In the genomic region with DNA sequence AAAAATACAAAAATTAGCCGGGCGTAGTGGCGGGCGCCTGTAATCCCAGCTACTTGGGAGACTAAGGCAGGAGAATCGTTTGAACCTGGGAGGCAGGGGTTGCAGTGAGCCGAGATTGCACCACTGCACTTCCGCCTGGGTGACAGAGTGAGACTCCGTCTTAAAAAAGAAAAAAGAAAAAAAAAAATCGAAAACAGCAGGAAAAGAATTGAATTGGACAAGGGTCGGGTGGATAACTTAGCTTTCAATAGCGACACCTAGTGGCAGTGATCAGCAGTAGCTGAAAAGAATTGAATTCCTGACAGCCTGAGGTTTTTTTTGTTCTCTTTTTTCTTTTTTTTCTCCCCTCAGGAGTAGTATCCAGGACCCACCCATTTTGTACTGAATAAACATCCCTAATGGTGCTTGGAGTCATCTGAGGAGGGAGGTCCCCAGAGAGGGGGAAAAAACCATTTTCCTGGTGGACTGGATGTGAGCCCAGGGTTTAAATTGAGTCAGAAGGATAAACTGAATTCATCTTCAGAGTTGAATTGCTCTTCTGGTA, we compare ENCODE assay signal across 8 cellular contexts. TPM values are rescaled to one million over a fixed set of nuclear protein-coding genes. Genes with fewer than 3 reads are reported as not detected.
DNase-seq lines count a peak whose midpoint lies in the region; ATAC-seq, FAIRE-seq and TF ChIP-seq lines count a peak whose summit lies in the region.

No MANE protein-coding gene starts in this region.

- H3K4me3 ChIP-seq in CD8-positive, alpha-beta T cell (ENCODE audit: low read depth, low read length), result no peak overlapping the region
- peak overlapping the region in 1 of 2 experiments; percentile 15; a peak in 1 of 4 replicates for H3K4me3 ChIP-seq in HCT116 (replicated peaks in 1 of 2; ENCODE audit: low read depth in 1 of 2, low read length in 2 of 2)

- RAD21 ChIA-PET in HCT116 (lab: Charles Lee; ENCODE audit: low non-redundant PET in 1 of 2, low total read pairs in 2 of 2, uncharacterized antibody in 2 of 2, unreplicated experiment in 2 of 2), result interaction anchor here (0.6 to 1.2 kb wide), 3 partner anchors 62 to 249 kb away, joined by 3 to 6 read pairs (median 3); no protein-coding TSS in a partner anchor

- H3K4me1 ChIP-seq in CD8-positive, alpha-beta T cell (ENCODE audit: insufficient read depth, low read length), result no peaks in the 10 kb centered on the region
- H3K4me1 ChIP-seq in HCT116 (ENCODE audit: control insufficient read depth in 1 of 2, insufficient read depth in 2 of 2, low read length in 2 of 2), result peaks cover 0 to 23% of the 10 kb centered on the region in 2 experiments; a peak in 2 of 4 replicates

- no peak overlapping the region for H3K4me3 Mint-ChIP-seq in CD8-positive, alpha-beta T cell
- H3K4me3 Mint-ChIP-seq in activated CD4-positive, alpha-beta T cell treated with anti-CD3 and anti-CD28 coated beads for 36 hours, result no peak overlapping the region

- no peak overlapping the region for H3K27ac Mint-ChIP-seq in CD8-positive, alpha-beta T cell
- no peak overlapping the region for H3K27ac Mint-ChIP-seq in activated CD4-positive, alpha-beta T cell treated with anti-CD3 and anti-CD28 coated beads for 36 hours

- no peaks in the 10 kb centered on the region for H3K79me2 ChIP-seq in HCT116 (ENCODE audit: insufficient read depth, low read length)

- no peaks in the 10 kb centered on the region for H3K36me3 ChIP-seq in CD8-positive, alpha-beta T cell (ENCODE audit: insufficient read depth, low read length)
- H3K36me3 ChIP-seq in HCT116 (ENCODE audit: control insufficient read depth in 1 of 2, insufficient read depth in 2 of 2, low read length in 2 of 2), result no peaks in the 10 kb centered on the region

- peak; percentile 57 for ATAC-seq in CD8-positive, alpha-beta T cell
- ATAC-seq in HCT116, result peak; percentile 77
- ATAC-seq in activated CD4-positive, alpha-beta T cell treated with anti-CD3 and anti-CD28 coated beads for 36 hours, result peak; percentile 53
- no peak for ATAC-seq in stimulated activated naive CD8-positive, alpha-beta T cell treated with anti-CD3 and anti-CD28 coated beads, Interleukin-15, Interleukin-2, amounts not matched to agents 100 U/mL and 50 U/mL, for 24 hours
- no peak for ATAC-seq in GM18873 (IDR thresholded peaks at IDR 0.05; ENCODE audit: low FRiP score, unreplicated experiment)

- peak in 6 of 7 experiments; percentile 7 to 57 (median 32) for DNase-seq in CD8-positive, alpha-beta T cell
- DNase-seq in HCT116 (ENCODE audit: low read depth, low spot score) (peak; percentile 72), NCI-H345 treated with DMSO at 0.1 percent for 48 hours (lab: John Stamatoyannopoulos, UW; ENCODE audit: unreplicated experiment) (peak; percentile 69), midbrain (lab: John Stamatoyannopoulos, UW) (peak; percentile 48)
- peak; percentile 66 for DNase-seq in activated CD4-positive, alpha-beta T cell treated with anti-CD3 and anti-CD28 coated beads for 36 hours
- DNase-seq in stimulated activated naive CD8-positive, alpha-beta T cell treated with anti-CD3 and anti-CD28 coated beads, Interleukin-15, Interleukin-2, amounts not matched to agents 100 U/mL and 50 U/mL, for 24 hours, result peak; percentile 45

- H4K20me1 ChIP-seq in HCT116 (ENCODE audit: insufficient read depth), result no peaks in the 10 kb centered on the region

- FAIRE-seq in endometrium (lab: Jason Lieb, UNC), result peak; percentile 85

- TF ChIP-seq CTCF in CD8-positive, alpha-beta T cell (IDR thresholded peaks at IDR 0.05), result peak; percentile 88
- peak; percentile 73 to 86 (median 80) for TF ChIP-seq CTCF in HCT116 (IDR thresholded peaks at IDR 0.05 in 2 of 3, conservative IDR thresholded peaks at IDR 0.05 in 1 of 3; ENCODE audit: borderline replicate concordance in 1 of 3, insufficient read depth in 1 of 3, low read depth in 2 of 3, low read length in 2 of 3)

- no peak for TF ChIP-seq POLR2A in HCT116 (IDR thresholded peaks at IDR 0.05; ENCODE audit: borderline replicate concordance, extremely low read depth, insufficient read depth, insufficient read length)

- POLR2A ChIA-PET in CD8-positive, alpha-beta T cell (lab: Charles Lee), result interaction anchor here (0.6 to 1.2 kb wide), 3 partner anchors 32 to 91 kb away, joined by 4 to 7 read pairs (median 6); no protein-coding TSS in a partner anchor
- POLR2A ChIA-PET in HCT116 (lab: Charles Lee), result no interaction called here
- POLR2A ChIA-PET in activated CD4-positive, alpha-beta T cell treated with anti-CD3 and anti-CD28 coated beads for 36 hours (lab: Charles Lee), result interaction anchor here (0.6 to 1.2 kb wide), 4 partner anchors 168 to 258 kb away, joined by 3 to 5 read pairs (median 4); no protein-coding TSS in a partner anchor

- TF ChIP-seq RAD21 in HCT116 (IDR thresholded peaks at IDR 0.05; ENCODE audit: low read depth), result peak; percentile 89

- H3K27me3 Mint-ChIP-seq in CD8-positive, alpha-beta T cell (ENCODE audit: low read depth), result no peaks in the 10 kb centered on the region
- no peaks in the 10 kb centered on the region for H3K27me3 Mint-ChIP-seq in activated CD4-positive, alpha-beta T cell treated with anti-CD3 and anti-CD28 coated beads for 36 hours

- CTCF ChIA-PET in CD8-positive, alpha-beta T cell (lab: Charles Lee), result interaction anchor here (0.6 to 8.4 kb wide), 26 partner anchors 9 to 1480 kb away, joined by 3 to 100 read pairs (median 4); no protein-coding TSS in a partner anchor
- CTCF ChIA-PET in HCT116 (lab: Charles Lee), result interaction anchor here (0.7 to 1.6 kb wide), 19 partner anchors 8 to 258 kb away, joined by 3 to 29 read pairs (median 4); no protein-coding TSS in a partner anchor
- CTCF ChIA-PET in activated CD4-positive, alpha-beta T cell treated with anti-CD3 and anti-CD28 coated beads for 36 hours (lab: Charles Lee), result interaction anchor here (0.6 to 4.2 kb wide), 29 partner anchors 9 to 391 kb away, joined by 3 to 37 read pairs (median 4); no protein-coding TSS in a partner anchor

- no peaks in the 10 kb centered on the region for H3K9me2 ChIP-seq in HCT116 (ENCODE audit: insufficient read depth)

- H3K4me2 ChIP-seq in HCT116 (ENCODE audit: low read length), result peak overlapping the region; percentile 64

- no peak overlapping the region for H3K9ac ChIP-seq in HCT116 (ENCODE audit: low read length)

- intact Hi-C loops in CD8-positive, alpha-beta T cell (cut with DNase I, micrococcal nuclease), result loop anchor here (1.0 to 5.0 kb wide), 5 partner anchors 25 to 258 kb away; partner anchors contain the start of gene OSBPL3 (in 2 of the 2)
- intact Hi-C loops in HCT116 (cut with micrococcal nuclease), result loop anchor here (1.0 to 5.0 kb wide), 4 partner anchors 88 to 258 kb away; partner anchors contain the start of gene OSBPL3
- intact Hi-C loops in activated CD4-positive, alpha-beta T cell treated with anti-CD3 and anti-CD28 coated beads for 36 hours (cut with DNase I, micrococcal nuclease), result loop anchor here (1.0 to 5.0 kb wide), 6 partner anchors 38 to 258 kb away; partner anchors contain the start of gene OSBPL3 (in 2 of the 2)

- H3K9me3 Mint-ChIP-seq in CD8-positive, alpha-beta T cell, result no peaks in the 10 kb centered on the region
- H3K9me3 Mint-ChIP-seq in activated CD4-positive, alpha-beta T cell treated with anti-CD3 and anti-CD28 coated beads for 36 hours (ENCODE audit: low read depth), result peaks cover under 1% of the 10 kb centered on the region

- H3K36me3 Mint-ChIP-seq in CD8-positive, alpha-beta T cell, result no peaks in the 10 kb centered on the region
- H3K36me3 Mint-ChIP-seq in activated CD4-positive, alpha-beta T cell treated with anti-CD3 and anti-CD28 coated beads for 36 hours (ENCODE audit: low read depth), result no peaks in the 10 kb centered on the region

- no peak overlapping the region for H3K27ac ChIP-seq in CD8-positive, alpha-beta T cell (ENCODE audit: low read depth, low read length)
- H3K27ac ChIP-seq in HCT116 (ENCODE audit: low read depth, low read length), result no peak overlapping the region

- no TSS peak for BruUV-seq in HCT116 (replicated peaks; lab: Mats Ljungman, UMichigan)

- H3K27me3 ChIP-seq in CD8-positive, alpha-beta T cell (ENCODE audit: insufficient read depth, low read length), result no peaks in the 10 kb centered on the region
- H3K27me3 ChIP-seq in HCT116 (ENCODE audit: insufficient read depth, low read length), result no peaks in the 10 kb centered on the region

- H3K9me3 ChIP-seq in CD8-positive, alpha-beta T cell (ENCODE audit: low read length), result no peaks in the 10 kb centered on the region
- no peaks in the 10 kb centered on the region for H3K9me3 ChIP-seq in HCT116 (ENCODE audit: control insufficient read depth in 1 of 2, insufficient read depth in 1 of 2, low read depth in 1 of 2, low read length in 2 of 2)

- H3K4me1 Mint-ChIP-seq in CD8-positive, alpha-beta T cell (ENCODE audit: low read depth), result no peaks in the 10 kb centered on the region
- peaks cover 12% of the 10 kb centered on the region for H3K4me1 Mint-ChIP-seq in activated CD4-positive, alpha-beta T cell treated with anti-CD3 and anti-CD28 coated beads for 36 hours

- H2AFZ ChIP-seq in HCT116 (ENCODE audit: low read depth, low read length, poor library complexity, severe bottlenecking), result peak overlapping the region; percentile 94

TF ChIP-seq in HCT116, 20 proteins besides CTCF, POLR2A, EP300 and RAD21:
- no peak for TF ChIP-seq ATF3 (IDR thresholded peaks at IDR 0.05)
- no peak for TF ChIP-seq ELF1 (IDR thresholded peaks at IDR 0.05; ENCODE audit: borderline replicate concordance, low read depth)
- no peak for TF ChIP-seq CEBPB (IDR thresholded peaks at IDR 0.05; ENCODE audit: low read depth)
- no peak for TF ChIP-seq EZH2phosphoT487 (IDR thresholded peaks at IDR 0.05; ENCODE audit: borderline replicate concordance)
- no peak for TF ChIP-seq SRF (IDR thresholded peaks at IDR 0.05; ENCODE audit: low read depth)

RNA-seq across cellular contexts. Expression of gene CYCS, which starts 55.1 kb away (rescaled TPM):
- total RNA-seq in CD8-positive, alpha-beta T cell, result 100 to 1,000 TPM; 135 to 140 TPM
- 224 TPM for total RNA-seq in HCT116 (2021; ENCODE audit: unreplicated experiment)
- polyA plus RNA-seq in HCT116 (2012), result 49.2 and 56.9 TPM in 2 replicates
- 100 to 1,000 TPM; 222 to 237 TPM for total RNA-seq in activated CD4-positive, alpha-beta T cell treated with anti-CD3 and anti-CD28 coated beads for 36 hours

Comparison
In these comparisons a context has a peak if more than half of its experiments do, and no peak if none do; other contexts are left out.
1. ATAC-seq: peak in CD8-positive, alpha-beta T cell (single experiment), HCT116 (single experiment) and activated CD4-positive, alpha-beta T cell treated with anti-CD3 and anti-CD28 coated beads for 36 hours (single experiment); none in stimulated activated naive CD8-positive, alpha-beta T cell treated with anti-CD3 and anti-CD28 coated beads, Interleukin-15, Interleukin-2, amounts not matched to agents 100 U/mL and 50 U/mL, for 24 hours (single experiment) and GM18873 (single experiment).
2. Peak in every context shown above with its lines, with median percentiles within 50 percentile points of each other: DNase-seq.